ENCODE assay signal across 23 cellular contexts in genomic region chr18:13225261-13225660, GRCh38.
"Had no signal": no experiment of that assay in that cellular context is flagged by ENCODE, and none has a peak within 500 bp of the region (broad histone marks: within the 10 kb centered on the region; RNA-seq: fewer than 3 reads in every experiment).

No MANE protein-coding gene starts in this region.

- H3K27me3 ChIP-seq: dorsolateral prefrontal cortex, hepatocyte, ovary, right lobe of liver, suprapubic skin, transverse colon, upper lobe of right lung had no signal

- H3K4me2 ChIP-seq: hepatocyte had no signal

- H3K9me3 ChIP-seq: lower lobe of right lung, ovary, psoas muscle, right lobe of liver, suprapubic skin, transverse colon, upper lobe of right lung had no signal

- H3K36me3 ChIP-seq: lower lobe of right lung, ovary, right lobe of liver, suprapubic skin, transverse colon, upper lobe of right lung had no signal

- H3K4me3 ChIP-seq: dorsolateral prefrontal cortex, hepatocyte, lower lobe of right lung, ovary, psoas muscle, right lobe of liver, suprapubic skin, transverse colon, upper lobe of right lung had no signal

- FAIRE-seq: colon, frontal cortex, small intestine had no signal

- DNase-seq: dorsolateral prefrontal cortex; effector CD4-positive, alpha-beta T cell; left colon; left ventricle myocardium superior; lower lobe of right lung; naive thymus-derived CD8-positive, alpha-beta T cell; nephron progenitor cell; occipital lobe; ovary; posterior cingulate gyrus; psoas muscle; right lobe of liver; small intestine; stimulated activated CD4-positive, alpha-beta T cell treated with anti-CD3 and anti-CD28 coated beads, Interleukin-15, amount 100 ng/mL, for 24 hours; stimulated activated CD4-positive, alpha-beta T cell treated with anti-CD3 and anti-CD28 coated beads, Interleukin-2, amount 100 ng/mL, for 48 hours; stimulated activated naive CD4-positive, alpha-beta T cell; stimulated activated naive CD8-positive, alpha-beta T cell treated with anti-CD3 and anti-CD28 coated beads, Interleukin-15, amount 100 ng/mL, for 72 hours; transverse colon; upper lobe of right lung had no signal

- ATAC-seq: left colon; left ventricle myocardium superior; lower lobe of right lung; naive thymus-derived CD8-positive, alpha-beta T cell; psoas muscle; right lobe of liver; stimulated activated naive CD8-positive, alpha-beta T cell treated with anti-CD3 and anti-CD28 coated beads, Interleukin-15, amount 100 ng/mL, for 72 hours; upper lobe of right lung had no signal

- H3K27ac ChIP-seq: dorsolateral prefrontal cortex, hepatocyte, lower lobe of right lung, ovary, psoas muscle, right lobe of liver, suprapubic skin, transverse colon, upper lobe of right lung had no signal
